ENCODE assay signal across 8 cellular contexts in genomic region chr10:132422169-132422691, GRCh38. TPM values are rescaled to one million over a fixed set of nuclear protein-coding genes. Genes with fewer than 3 reads are reported as not detected.
DNase-seq lines count a peak whose midpoint lies in the region; TF ChIP-seq lines count a peak whose summit lies in the region.

No MANE protein-coding gene starts in this region.

- no peak overlapping the region for H3K27ac Mint-ChIP-seq in activated CD4-positive, alpha-beta memory T cell treated with anti-CD3 and anti-CD28 coated beads for 36 hours

- no peak for TF ChIP-seq POLR2A in ovary (IDR thresholded peaks at IDR 0.05)

- no peaks in the 10 kb centered on the region for H3K36me3 ChIP-seq in ascending aorta
- no peaks in the 10 kb centered on the region for H3K36me3 ChIP-seq in ovary

- no peaks in the 10 kb centered on the region for H3K27me3 Mint-ChIP-seq in activated CD4-positive, alpha-beta memory T cell treated with anti-CD3 and anti-CD28 coated beads for 36 hours

- no peaks in the 10 kb centered on the region for H3K9me3 ChIP-seq in ascending aorta
- H3K9me3 ChIP-seq in ovary: no peaks in the 10 kb centered on the region

- H3K4me3 Mint-ChIP-seq in activated CD4-positive, alpha-beta memory T cell treated with anti-CD3 and anti-CD28 coated beads for 36 hours: no peak overlapping the region

- H3K4me1 ChIP-seq in ascending aorta (peaks cover 13 to 31% of the 10 kb centered on the region in 2 donors), ovary (ENCODE audit: insufficient read depth) (peaks cover 18% of the 10 kb centered on the region)

- POLR2A ChIA-PET in activated CD4-positive, alpha-beta memory T cell treated with anti-CD3 and anti-CD28 coated beads for 36 hours (lab: Charles Lee): no interaction called here

- H3K4me1 Mint-ChIP-seq in activated CD4-positive, alpha-beta memory T cell treated with anti-CD3 and anti-CD28 coated beads for 36 hours (ENCODE audit: low read depth): peaks cover 12% of the 10 kb centered on the region

- H3K4me3 ChIP-seq in HL-60 (replicated peaks; ENCODE audit: insufficient read depth, low read length) (peak overlapping the region; percentile 27), ascending aorta (no peak overlapping the region), ovary (no peak overlapping the region)

- intact Hi-C loops in ascending aorta (cut with DNase I): no loop called here
- intact Hi-C loops in ovary (cut with DNase I): no loop called here
- intact Hi-C loops in activated CD4-positive, alpha-beta memory T cell treated with anti-CD3 and anti-CD28 coated beads for 36 hours (cut with micrococcal nuclease): no loop called here

- no peaks in the 10 kb centered on the region for H3K36me3 Mint-ChIP-seq in activated CD4-positive, alpha-beta memory T cell treated with anti-CD3 and anti-CD28 coated beads for 36 hours

- TF ChIP-seq EP300 in ovary (IDR thresholded peaks at IDR 0.05): no peak

- no peaks in the 10 kb centered on the region for H3K27me3 ChIP-seq in HL-60 (ENCODE audit: insufficient read depth, poor library complexity, severe bottlenecking)
- no peaks in the 10 kb centered on the region for H3K27me3 ChIP-seq in ascending aorta
- no peaks in the 10 kb centered on the region for H3K27me3 ChIP-seq in ovary

- 79 to 83% (median 80%) methylated on average over 20 of the region's 20 CpGs for WGBS in ovary, 3 donors

- H3K9me3 Mint-ChIP-seq in activated CD4-positive, alpha-beta memory T cell treated with anti-CD3 and anti-CD28 coated beads for 36 hours: peaks cover 2% of the 10 kb centered on the region

- TF ChIP-seq CTCF in HL-60 (IDR thresholded peaks at IDR 0.05; ENCODE audit: insufficient read depth, low read length) (no peak), ascending aorta (IDR thresholded peaks at IDR 0.05) (no peak), ovary (IDR thresholded peaks at IDR 0.05) (no peak)

- DNase-seq in NCI-H526 (lab: John Stamatoyannopoulos, UW): peak; percentile 16 to 56
- DNase-seq in NCI-H526 treated with DMSO at 0.1 percent for 48 hours (lab: John Stamatoyannopoulos, UW): no peak
- DNase-seq in HL-60 (ENCODE audit: low read depth in 1 of 2, low spot score in 1 of 2): peak; percentile 48 to 78
- no peak for DNase-seq in ascending aorta (ENCODE audit: low spot score in 2 of 2)
- DNase-seq in ovary: no peak
- DNase-seq in activated CD4-positive, alpha-beta memory T cell treated with anti-CD3 and anti-CD28 coated beads for 36 hours: no peak
- no peak for DNase-seq in NCI-H1694 treated with DMSO at 0.1 percent for 48 hours (lab: John Stamatoyannopoulos, UW)
- DNase-seq in stimulated activated CD4-positive, alpha-beta T cell treated with anti-CD3 and anti-CD28 coated beads, Interleukin-4, amount 100 ng/mL, for 1 hour: no peak

- H3K27ac ChIP-seq in HL-60 (replicated peaks) (peak overlapping the region; percentile 97), ascending aorta (peak overlapping the region; percentile 84 to 86), ovary (peak overlapping the region; percentile 60 to 91)

- CTCF ChIA-PET in activated CD4-positive, alpha-beta memory T cell treated with anti-CD3 and anti-CD28 coated beads for 36 hours (lab: Charles Lee): no interaction called here

RNA-seq across cellular contexts. Expression of gene PWWP2B, which starts 25.2 kb away (rescaled TPM):
- 24.4 TPM for total RNA-seq in ascending aorta
- 10 to 100 TPM in 6 of 7 donors, 1 to 10 TPM in 1; 7.3 to 26.0 (median 17.6) TPM for total RNA-seq in ovary
- polyA plus RNA-seq in ovary: 1 to 10 TPM; 1.1 to 8.5 TPM
- total RNA-seq in activated CD4-positive, alpha-beta memory T cell treated with anti-CD3 and anti-CD28 coated beads for 36 hours: 1 to 10 TPM; 3.0 to 3.1 TPM

Comparison
In these comparisons a context has a peak if more than half of its experiments do, and no peak if none do; other contexts are left out.
1. DNase-seq: peak in NCI-H526 (2 of 2) and HL-60 (2 of 2); none in NCI-H526 treated with DMSO at 0.1 percent for 48 hours (single experiment), ascending aorta (0 of 2), ovary (0 of 5), activated CD4-positive, alpha-beta memory T cell treated with anti-CD3 and anti-CD28 coated beads for 36 hours (single experiment), NCI-H1694 treated with DMSO at 0.1 percent for 48 hours (single experiment) and stimulated activated CD4-positive, alpha-beta T cell treated with anti-CD3 and anti-CD28 coated beads, Interleukin-4, amount 100 ng/mL, for 1 hour (single experiment).
2. Peak in every context shown above with its lines, with median percentiles within 50 percentile points of each other: H3K27ac ChIP-seq.